Comparison of ENCODE assay signal across 10 cellular contexts in genomic region chr3:33063651-33064051, GRCh38. TPM values are rescaled to one million over a fixed set of nuclear protein-coding genes. Genes with fewer than 3 reads are reported as not detected.
A peak's percentile ranks its signal among the peaks of the same experiment; 100 is the strongest.
DNase-seq lines count a peak whose midpoint lies in the region; ATAC-seq, FAIRE-seq and TF ChIP-seq lines count a peak whose summit lies in the region.
"Had no signal": no experiment of that assay in that cellular context is flagged by ENCODE, and none has a peak within 500 bp of the region (broad histone marks: within the 10 kb centered on the region; RNA-seq: fewer than 3 reads in every experiment).

No MANE protein-coding gene starts in this region.

- ATAC-seq in HG03469 (IDR thresholded peaks at IDR 0.05; ENCODE audit: unreplicated experiment): peak; percentile 51

- H2AFZ ChIP-seq in smooth muscle cell (ENCODE audit: low read depth): no peak overlapping the region

- H3K79me2 ChIP-seq in smooth muscle cell (ENCODE audit: low read depth): no peaks in the 10 kb centered on the region

- H3K4me1 ChIP-seq in smooth muscle cell (ENCODE audit: low read depth): no peaks in the 10 kb centered on the region

- no peak for DNase-seq in GM12892 (ENCODE audit: insufficient read length)
- peak; percentile 73 to 77 for DNase-seq in activated T-cell treated with anti-CD3 and anti-CD28 coated beads, Interleukin-2, amount 50 U/mL, for 48 hours
- DNase-seq in smooth muscle cell (lab: John Stamatoyannopoulos, UW; ENCODE audit: unreplicated experiment): no peak
- no peak for DNase-seq in NCI-H2196 (lab: John Stamatoyannopoulos, UW; ENCODE audit: unreplicated experiment)
- no peak for DNase-seq in superior temporal gyrus (ENCODE audit: extremely low spot score)
- DNase-seq in NCI-H526 (lab: John Stamatoyannopoulos, UW): no peak
- DNase-seq in pons (ENCODE audit: low spot score): no peak
- DNase-seq: NCI-H2081 treated with DMSO at 0.1 percent for 48 hours had no signal

- no peaks in the 10 kb centered on the region for H3K9me3 ChIP-seq in smooth muscle cell (replicated peaks; ENCODE audit: low read depth)

- H3K36me3 ChIP-seq in smooth muscle cell (ENCODE audit: low read depth): no peaks in the 10 kb centered on the region

- no peak for TF ChIP-seq CTCF in smooth muscle cell (IDR thresholded peaks at IDR 0.05; ENCODE audit: borderline replicate concordance, insufficient read depth, poor library complexity, severe bottlenecking)

- peak overlapping the region; percentile 42 for H3K27ac ChIP-seq in smooth muscle cell (ENCODE audit: low read depth)

- no peak for TF ChIP-seq POLR2A in GM12892 (IDR thresholded peaks at IDR 0.05; ENCODE audit: low read depth, low read length)

- FAIRE-seq in GM12892 (lab: Jason Lieb, UNC): peak; percentile 82
- FAIRE-seq: endothelial cell of umbilical vein had no signal

- H3K9ac ChIP-seq in smooth muscle cell (ENCODE audit: low read depth): no peak overlapping the region

- WGBS in smooth muscle cell (ENCODE audit: low lambda C conversion rate): 21% methylated on average over 4 of the region's 4 CpGs

- no peaks in the 10 kb centered on the region for H3F3A ChIP-seq in smooth muscle cell (ENCODE audit: low read depth)

- H4K20me1 ChIP-seq in smooth muscle cell (ENCODE audit: low read depth): peaks cover 7% of the 10 kb centered on the region

- no peak overlapping the region for H3K4me3 ChIP-seq in smooth muscle cell

- H3K27me3 ChIP-seq in smooth muscle cell (ENCODE audit: low read depth): no peaks in the 10 kb centered on the region

- H3K4me2 ChIP-seq in smooth muscle cell: no peak overlapping the region

RNA-seq across cellular contexts. Expression of gene GLB1, which starts 33.3 kb away (rescaled TPM):
- 19.1 TPM for polyA plus RNA-seq in GM12892 (2012; ENCODE audit: missing spikeins)
- 106 and 123 TPM in 2 replicates for total RNA-seq in smooth muscle cell
- 91.5 and 99.6 TPM in 2 replicates for polyA plus RNA-seq in smooth muscle cell

RNA-seq across cellular contexts. Expression of gene TMPPE, which starts 33.3 kb away (rescaled TPM):
- polyA plus RNA-seq in GM12892 (2012; ENCODE audit: missing spikeins): 2.2 TPM
- 2.8 and 3.6 TPM in 2 replicates for total RNA-seq in smooth muscle cell
- polyA plus RNA-seq in smooth muscle cell: 0.14 and 1.6 TPM in 2 replicates

RNA-seq across cellular contexts. Expression of gene CRTAP, which starts 50.2 kb away (rescaled TPM):
- polyA plus RNA-seq in GM12892 (2012; ENCODE audit: missing spikeins): 24.8 TPM
- 206 and 235 TPM in 2 replicates for total RNA-seq in smooth muscle cell
- 147 and 195 TPM in 2 replicates for polyA plus RNA-seq in smooth muscle cell

Comparison
In these comparisons a context has a peak if more than half of its experiments do, and no peak if none do; other contexts are left out.
1. DNase-seq: peak in activated T-cell treated with anti-CD3 and anti-CD28 coated beads, Interleukin-2, amount 50 U/mL, for 48 hours (2 of 2); none in GM12892 (single experiment), smooth muscle cell (single experiment), NCI-H2196 (single experiment), superior temporal gyrus (single experiment), NCI-H526 (0 of 2) and pons (single experiment).